15 cellular contexts compared by ENCODE assay signal in genomic region chr9:109036744-109037680, GRCh38. TPM values are rescaled to one million over a fixed set of nuclear protein-coding genes. Genes with fewer than 3 reads are reported as not detected.
A peak's percentile ranks its signal among the peaks of the same experiment; 100 is the strongest.
DNase-seq lines count a peak whose midpoint lies in the region; ATAC-seq and TF ChIP-seq lines count a peak whose summit lies in the region.
"Had no signal": no experiment of that assay in that cellular context is flagged by ENCODE, and none has a peak within 500 bp of the region (broad histone marks: within the 10 kb centered on the region; RNA-seq: fewer than 3 reads in every experiment).

No MANE protein-coding gene starts in this region.

- H3K36me3 ChIP-seq in heart left ventricle (peaks cover 0 to 61% (median 45%) of the 10 kb centered on the region in 9 donors), sigmoid colon (peaks cover 0 to 61% (median 6%) of the 10 kb centered on the region in 4 donors)

- ATAC-seq in SK-N-SH treated with all-trans-retinoic acid at 6 μM for 48 hours (peak; percentile 34), heart left ventricle (peak in 2 of 4 donors; percentile 22 to 44), GM19452 (IDR thresholded peaks at IDR 0.05; ENCODE audit: unreplicated experiment) (no peak)
- ATAC-seq: GM12878; stimulated activated effector memory CD8-positive, alpha-beta T cell treated with anti-CD3 and anti-CD28 coated beads, Interleukin-12 subunit alpha, Interleukin-12 subunit beta, amount 100 ng/mL, for 72 hours had no signal

- no peak for TF ChIP-seq CTCF in heart left ventricle (IDR thresholded peaks at IDR 0.05)
- no peak for TF ChIP-seq CTCF in sigmoid colon (IDR thresholded peaks at IDR 0.05)

- H3K9me3 ChIP-seq in heart left ventricle = peaks cover 0 to 1% (median 0%) of the 10 kb centered on the region in 12 donors
- no peaks in the 10 kb centered on the region for H3K9me3 ChIP-seq in sigmoid colon
- H3K9me3 ChIP-seq: neutrophil had no signal

- H3K27me3 ChIP-seq in heart left ventricle (no peaks in the 10 kb centered on the region), sigmoid colon (no peaks in the 10 kb centered on the region)
- H3K27me3 ChIP-seq: neutrophil had no signal

- TF ChIP-seq POLR2A in heart left ventricle (IDR thresholded peaks at IDR 0.05) (no peak), sigmoid colon (IDR thresholded peaks at IDR 0.05) (no peak)

- intact Hi-C loops in heart left ventricle (cut with DNase I) = loop anchor here in 1 of 10 donors (5.0 kb wide), 1 partner anchor 105 kb away; the partner anchor contains the start of genes ABITRAM and ELP1
- intact Hi-C loops in sigmoid colon (cut with DNase I) = no loop called here

- DNase-seq in EL (peak; percentile 24), heart left ventricle (no peak), sigmoid colon (no peak), MV-4-11 (lab: John Stamatoyannopoulos, UW) (no peak), AG08395 (ENCODE audit: low spot score) (no peak)
- no peak for DNase-seq in activated T-cell treated with anti-CD3 and anti-CD28 coated beads, Interleukin-2, amount 50 U/mL, for 48 hours
- DNase-seq: activated CD4-positive, CD25-positive, alpha-beta regulatory T cell; cerebellar nuclear complex; KG1; NCI-H2227 treated with DMSO at 0.1 percent for 48 hours had no signal

- no peak for TF ChIP-seq EP300 in sigmoid colon (IDR thresholded peaks at IDR 0.05)

- H3K4me1 ChIP-seq in heart left ventricle = peaks cover 0 to 22% (median 15%) of the 10 kb centered on the region in 12 donors
- peaks cover 0 to 28% (median 15%) of the 10 kb centered on the region in 4 donors for H3K4me1 ChIP-seq in sigmoid colon

- 74 to 76% (median 75%) methylated on average over 6 of the region's 6 CpGs for WGBS in heart left ventricle, 4 donors
- WGBS in sigmoid colon, 2 donors = 90 to 92% methylated on average over 6 of the region's 6 CpGs

- peak overlapping the region in 11 of 12 donors; percentile 8 to 63 (median 43) for H3K27ac ChIP-seq in heart left ventricle
- H3K27ac ChIP-seq in sigmoid colon = peak overlapping the region in 3 of 4 donors; percentile 31 to 56 (median 44)
- H3K27ac ChIP-seq: neutrophil had no signal

- H3K4me3 ChIP-seq in heart left ventricle = no peak overlapping the region
- H3K4me3 ChIP-seq in sigmoid colon = no peak overlapping the region
- H3K4me3 ChIP-seq: GM12878 had no signal

TF ChIP-seq in SK-N-SH treated with all-trans-retinoic acid at 6 μM for 48 hours, 23 proteins besides CTCF, POLR2A, EP300 and RAD21:
- TF ChIP-seq BACH2 (CRISPR knock-in tag; IDR thresholded peaks at IDR 0.05; ENCODE audit: borderline replicate concordance) (no peak), PPARA (CRISPR knock-in tag; IDR thresholded peaks at IDR 0.05; ENCODE audit: borderline replicate concordance) (no peak), ZNF70 (CRISPR knock-in tag; IDR thresholded peaks at IDR 0.05) (no peak), ARNTL (CRISPR knock-in tag; IDR thresholded peaks at IDR 0.05; ENCODE audit: borderline replicate concordance, low read depth) (no peak), ESRRG (CRISPR knock-in tag; IDR thresholded peaks at IDR 0.05) (no peak), ZFP3 (CRISPR knock-in tag; IDR thresholded peaks at IDR 0.05) (no peak), SNAI2 (CRISPR knock-in tag; IDR thresholded peaks at IDR 0.05) (no peak), CSDC2 (CRISPR knock-in tag; IDR thresholded peaks at IDR 0.05) (no peak), ISL1 (CRISPR knock-in tag; IDR thresholded peaks at IDR 0.05) (no peak)
- TF ChIP-seq, protein P1, sequence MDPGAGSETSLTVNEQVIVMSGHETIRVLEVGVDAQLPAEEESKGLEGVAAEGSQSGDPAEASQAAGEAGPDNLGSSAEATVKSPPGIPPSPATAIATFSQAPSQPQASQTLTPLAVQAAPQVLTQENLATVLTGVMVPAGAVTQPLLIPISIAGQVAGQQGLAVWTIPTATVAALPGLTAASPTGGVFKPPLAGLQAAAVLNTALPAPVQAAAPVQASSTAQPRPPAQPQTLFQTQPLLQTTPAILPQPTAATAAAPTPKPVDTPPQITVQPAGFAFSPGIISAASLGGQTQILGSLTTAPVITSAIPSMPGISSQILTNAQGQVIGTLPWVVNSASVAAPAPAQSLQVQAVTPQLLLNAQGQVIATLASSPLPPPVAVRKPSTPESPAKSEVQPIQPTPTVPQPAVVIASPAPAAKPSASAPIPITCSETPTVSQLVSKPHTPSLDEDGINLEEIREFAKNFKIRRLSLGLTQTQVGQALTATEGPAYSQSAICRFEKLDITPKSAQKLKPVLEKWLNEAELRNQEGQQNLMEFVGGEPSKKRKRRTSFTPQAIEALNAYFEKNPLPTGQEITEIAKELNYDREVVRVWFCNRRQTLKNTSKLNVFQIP (CRISPR knock-in tag; IDR thresholded peaks at IDR 0.05; ENCODE audit: borderline replicate concordance, low read depth) = no peak

RNA-seq across cellular contexts. Expression of gene CTNNAL1, which starts 23.7 kb away (rescaled TPM):
- total RNA-seq in heart left ventricle (10 to 100 TPM; 51.2 to 76.3 (median 62.7) TPM), sigmoid colon (10 to 100 TPM; 36.4 to 56.8 (median 42.6) TPM)
- polyA plus RNA-seq in heart left ventricle (100 to 1,000 TPM in 1 of 2 donors, 10 to 100 TPM in 1; 54.4 to 165 TPM), sigmoid colon (10 to 100 TPM; 18.7 to 32.4 (median 22.2) TPM)
